ENCODE assay signal across 17 cellular contexts in genomic region chr7:128162666-128163065, GRCh38.
DNase-seq lines count a peak whose midpoint lies in the region; ATAC-seq, FAIRE-seq and TF ChIP-seq lines count a peak whose summit lies in the region.
"Had no signal": no experiment of that assay in that cellular context is flagged by ENCODE, and none has a peak within 500 bp of the region (broad histone marks: within the 10 kb centered on the region; RNA-seq: fewer than 3 reads in every experiment).

No MANE protein-coding gene starts in this region.

- peaks cover 9% of the 10 kb centered on the region for H3K23me2 ChIP-seq in H9 (ENCODE audit: insufficient read length, low read depth, low read length, poor library complexity, severe bottlenecking)

- no peak overlapping the region for H4K91ac ChIP-seq in H9 (ENCODE audit: insufficient read length, low read depth, low read length)

- no peak for FAIRE-seq in urothelium cell line (lab: Jason Lieb, UNC)
- FAIRE-seq: A549, GM12892, H1, HepG2, HTR-8/SVneo had no signal

- no peaks in the 10 kb centered on the region for H3K79me2 ChIP-seq in H9 (ENCODE audit: insufficient read depth, low read length)

- no peaks in the 10 kb centered on the region for H3K9me3 ChIP-seq in H9 (ENCODE audit: control insufficient read depth, low read depth, low read length)
- H3K9me3 ChIP-seq: A549 had no signal

- no peak overlapping the region for H3K18ac ChIP-seq in H9 (ENCODE audit: insufficient read length, low read depth, low read length)

- H3K9me3 Mint-ChIP-seq in Calu3 (ENCODE audit: low read depth, unreplicated experiment), result no peaks in the 10 kb centered on the region
- no peaks in the 10 kb centered on the region; a peak in 1 of 5 replicates for H3K9me3 Mint-ChIP-seq in H9
- no peaks in the 10 kb centered on the region for H3K9me3 Mint-ChIP-seq in endothelial cell (ENCODE audit: unreplicated experiment)
- H3K9me3 Mint-ChIP-seq: CD8-positive, alpha-beta T cell; HFFc6 had no signal

- peak overlapping the region; percentile 5 for H3K27ac Mint-ChIP-seq in Calu3 (ENCODE audit: unreplicated experiment)
- H3K27ac Mint-ChIP-seq in H9, result no peak overlapping the region
- peak overlapping the region; percentile 31 for H3K27ac Mint-ChIP-seq in endothelial cell (ENCODE audit: unreplicated experiment)
- H3K27ac Mint-ChIP-seq: CD8-positive, alpha-beta T cell; HFFc6 had no signal

- DNase-seq in Calu3 (no peak), H9 (peak; percentile 13), endothelial cell (ENCODE audit: low spot score) (no peak), posterior vena cava (ENCODE audit: low spot score) (peak; percentile 16), urothelium cell line (ENCODE audit: low spot score) (no peak)
- DNase-seq: COR-L47, DND-41, GDM1, HCEC 1CT, HFFc6 had no signal

- H2BK5ac ChIP-seq in H9 (ENCODE audit: insufficient read length, low read length), result no peak overlapping the region

- H2AK5ac ChIP-seq in H9 (ENCODE audit: insufficient read length, low read length), result no peak overlapping the region

- no peak overlapping the region for H4K5ac ChIP-seq in H9 (ENCODE audit: insufficient read length, low read depth, low read length)

- CTCF ChIA-PET in Calu3 (lab: Charles Lee), result no interaction called here

- H3K4ac ChIP-seq in H9 (ENCODE audit: low read depth, low read length), result no peak overlapping the region

- H3K4me3 Mint-ChIP-seq in Calu3 (ENCODE audit: low read depth, unreplicated experiment), result no peak overlapping the region
- H3K4me3 Mint-ChIP-seq in H9, result no peak overlapping the region
- H3K4me3 Mint-ChIP-seq in endothelial cell (ENCODE audit: unreplicated experiment), result no peak overlapping the region
- H3K4me3 Mint-ChIP-seq: CD8-positive, alpha-beta T cell; HFFc6 had no signal

- H3K27me3 Mint-ChIP-seq in Calu3 (ENCODE audit: unreplicated experiment) (peaks cover 63% of the 10 kb centered on the region), H9 (ENCODE audit: low read depth) (peaks cover 97% of the 10 kb centered on the region), endothelial cell (ENCODE audit: unreplicated experiment) (peaks cover 26% of the 10 kb centered on the region)

- H2AFZ ChIP-seq in H9 (ENCODE audit: low read length), result no peak overlapping the region

- no peaks in the 10 kb centered on the region for H3K79me1 ChIP-seq in H9 (ENCODE audit: insufficient read depth, low read depth, low read length, poor library complexity, severe bottlenecking)

- no peak overlapping the region for H2BK12ac ChIP-seq in H9 (ENCODE audit: insufficient read length, low read depth, low read length)

- no CpG with 5 or more reads among the region's 2 CpGs for WGBS in H9 (ENCODE audit: extremely low coverage, insufficient read length, low lambda C conversion rate)

- H3K36me3 Mint-ChIP-seq in Calu3 (ENCODE audit: insufficient read depth, unreplicated experiment) (peaks cover 12% of the 10 kb centered on the region), H9 (ENCODE audit: insufficient read depth in 1 of 3, low read depth in 3 of 3) (no peaks in the 10 kb centered on the region), endothelial cell (ENCODE audit: low read depth, unreplicated experiment) (peaks cover 4% of the 10 kb centered on the region)
- H3K36me3 Mint-ChIP-seq: CD8-positive, alpha-beta T cell had no signal

- no peak overlapping the region for H2BK20ac ChIP-seq in H9 (ENCODE audit: low read depth, low read length, poor library complexity, severe bottlenecking)

- no peak overlapping the region for H3K4me2 ChIP-seq in H9 (ENCODE audit: insufficient read depth, insufficient read length, low read length)
- H3K4me2 ChIP-seq: A549 had no signal

- ATAC-seq in GM21390 (IDR thresholded peaks at IDR 0.05; ENCODE audit: unreplicated experiment), result no peak
- ATAC-seq: A549; CD8-positive, alpha-beta T cell; HepG2 had no signal

- BruUV-seq in Calu3 (replicated peaks; lab: Mats Ljungman, UMichigan), result no TSS peak

- no peak overlapping the region for H4K8ac ChIP-seq in H9 (replicated peaks; ENCODE audit: insufficient read length, low read depth, low read length)

- H3K14ac ChIP-seq in H9 (ENCODE audit: insufficient read depth, low read length), result no peak overlapping the region

- intact Hi-C loops in Calu3 (cut with micrococcal nuclease; ENCODE audit: unreplicated experiment) (loop anchor here (5.0 kb wide), 1 partner anchor 575 kb away; the partner anchor contains the start of genes ARF5 and GCC1), posterior vena cava (cut with DNase I) (no loop called here)

- no peak overlapping the region for H2BK120ac ChIP-seq in H9 (ENCODE audit: low read depth, low read length, poor library complexity, severe bottlenecking)

- H3T11ph ChIP-seq in H9 (ENCODE audit: low read length), result no peak overlapping the region

- no peak overlapping the region for H3K9ac ChIP-seq in H9 (ENCODE audit: extremely low read depth, insufficient read length, low read length)

- peaks cover 4% of the 10 kb centered on the region; the same call in 1 of the 2 replicates for H3K4me1 ChIP-seq in H9 (ENCODE audit: insufficient read depth, low read length)

- H3K27ac ChIP-seq in H9 (ENCODE audit: insufficient read length, low read depth, low read length), result no peak overlapping the region
- H3K27ac ChIP-seq: A549 had no signal

- peaks cover 29% of the 10 kb centered on the region for H3K4me1 Mint-ChIP-seq in Calu3 (ENCODE audit: low read depth, unreplicated experiment)
- peaks cover 13 to 22% of the 10 kb centered on the region in 2 experiments for H3K4me1 Mint-ChIP-seq in H9
- H3K4me1 Mint-ChIP-seq in endothelial cell (ENCODE audit: unreplicated experiment), result no peaks in the 10 kb centered on the region

- no peaks in the 10 kb centered on the region for H4K20me1 ChIP-seq in H9 (ENCODE audit: control insufficient read depth, insufficient read depth, insufficient read length)

- H2BK15ac ChIP-seq in H9 (ENCODE audit: low read depth, low read length), result no peak overlapping the region

- TF ChIP-seq CTCF in Calu3 (IDR thresholded peaks at IDR 0.05; ENCODE audit: unreplicated experiment) (no peak), H9 (conservative IDR thresholded peaks at IDR 0.05) (no peak), endothelial cell (IDR thresholded peaks at IDR 0.05; ENCODE audit: unreplicated experiment) (no peak)

- H3K27me3 ChIP-seq in H9 (ENCODE audit: insufficient read depth, low read length), result peaks cover 25% of the 10 kb centered on the region; the same call in 1 of the 2 replicates

- no peak overlapping the region for H3K56ac ChIP-seq in H9 (ENCODE audit: insufficient read length, low read depth, low read length)

- H3K23ac ChIP-seq in H9 (ENCODE audit: insufficient read length, low read depth, low read length), result no peak overlapping the region

Comparison
In these comparisons a context has a peak if more than half of its experiments do, and no peak if none do; other contexts are left out.
1. DNase-seq: peak in H9 (single experiment) and posterior vena cava (single experiment); none in Calu3 (single experiment), endothelial cell (single experiment) and urothelium cell line (single experiment).
2. H3K27ac Mint-ChIP-seq: peak in Calu3 (single experiment) and endothelial cell (single experiment); none in H9 (0 of 3).